Comparison of ENCODE assay signal across 8 cellular contexts in genomic region chr15:43492673-43493601, GRCh38. TPM values are rescaled to one million over a fixed set of nuclear protein-coding genes. Genes with fewer than 3 reads are reported as not detected.
A peak's percentile ranks its signal among the peaks of the same experiment; 100 is the strongest.
DNase-seq lines count a peak whose midpoint lies in the region; ATAC-seq and TF ChIP-seq lines count a peak whose summit lies in the region.

Gene TP53BP1, minus strand, starts transcription at chr15:43493156. Its CDS starts 113 bp downstream, at chr15:43493043.

- H3K9me3 ChIP-seq in mammary epithelial cell (replicated peaks; ENCODE audit: insufficient read depth, low read length) = no peaks in the 10 kb centered on the region
- no peaks in the 10 kb centered on the region for H3K9me3 ChIP-seq in iPS-18c (ENCODE audit: control insufficient read depth, insufficient read depth, low read length)
- H3K9me3 ChIP-seq in skeletal muscle tissue (ENCODE audit: control insufficient read depth in 3 of 3, low read length in 3 of 3) = no peaks in the 10 kb centered on the region

- POLR2A ChIA-PET in AG04449 (lab: Yijun Ruan, JAX) = interaction anchor here (2.3 kb wide), 1 partner anchor 18 kb away, joined by 16 read pairs; no protein-coding TSS in a partner anchor

- dilution Hi-C loops in mammary epithelial cell (cut with HindIII; ENCODE audit: low sequenced_read_pairs) = no loop called here

- peak within 1 kb of the TSS; percentile 98 for H2AFZ ChIP-seq in mammary epithelial cell (ENCODE audit: low read depth, low read length)

- H3K79me2 ChIP-seq in mammary epithelial cell (ENCODE audit: insufficient read depth, low read length) = peaks cover 10% of the 10 kb centered on the region

- CTCF ChIA-PET in AG04449 (lab: Yijun Ruan, JAX) = interaction anchor here (1.2 to 2.0 kb wide), 3 partner anchors 13 to 22 kb away, joined by 3 to 14 read pairs (median 6); no protein-coding TSS in a partner anchor
- CTCF ChIA-PET in mammary epithelial cell (lab: Charles Lee; ENCODE audit: low non-redundant PET) = interaction anchor here (0.6 kb wide), 1 partner anchor 26 kb away, joined by 8 read pairs; no protein-coding TSS in a partner anchor

- H3K4me1 ChIP-seq in mammary epithelial cell (ENCODE audit: insufficient read depth, low read length) (peaks cover 3% of the 10 kb centered on the region), skeletal muscle tissue (ENCODE audit: control insufficient read depth in 3 of 3, insufficient read depth in 3 of 3, low read length in 3 of 3) (peaks cover 8 to 19% (median 12%) of the 10 kb centered on the region in 3 donors)

- intact Hi-C loops in mammary epithelial cell (cut with micrococcal nuclease) = no loop called here

- DNase-seq in AG04449 (ENCODE audit: low read depth, low spot score) (peak; percentile 64), NCI-H2227 treated with DMSO at 0.1 percent for 48 hours (lab: John Stamatoyannopoulos, UW) (peak; percentile 91), mammary epithelial cell (peak; percentile 89)

- in situ Hi-C loops in mammary epithelial cell (cut with MboI; ENCODE audit: low sequenced_read_pairs in 2 of 2) = no loop called here

- WGBS in mammary epithelial cell (ENCODE audit: low coverage, missing lambda C conversion rate) = 6% methylated on average over 13 of the region's 54 CpGs

- ATAC-seq in GM18907 (IDR thresholded peaks at IDR 0.05; ENCODE audit: unreplicated experiment) (peak; percentile 98), HG03159 (IDR thresholded peaks at IDR 0.05; ENCODE audit: unreplicated experiment) (peak; percentile 99)

- TF ChIP-seq CTCF in AG04449 (IDR thresholded peaks at IDR 0.05; ENCODE audit: insufficient read depth, low read length, missing control alignments) = no peak
- no peak for TF ChIP-seq CTCF in WI38 (IDR thresholded peaks at IDR 0.05; ENCODE audit: low read depth, low read length)
- no peak for TF ChIP-seq CTCF in mammary epithelial cell (conservative IDR thresholded peaks at IDR 0.05 in 1 of 2, IDR thresholded peaks at IDR 0.05 in 1 of 2; ENCODE audit: extremely low read depth in 1 of 2, insufficient read depth in 1 of 2, low read depth in 1 of 2, low read length in 2 of 2)

- peak within 1 kb of the TSS; percentile 86 for H3K4me2 ChIP-seq in mammary epithelial cell (ENCODE audit: insufficient read depth, low read depth, low read length)

- H3K27me3 ChIP-seq in mammary epithelial cell (ENCODE audit: insufficient read depth, low read length) (no peaks in the 10 kb centered on the region), skeletal muscle tissue (ENCODE audit: control insufficient read depth in 3 of 3, insufficient read depth in 3 of 3, low read length in 3 of 3) (no peaks in the 10 kb centered on the region)

- H3K4me3 ChIP-seq in AG04449 (ENCODE audit: low read depth, low read length) = peak within 1 kb of the TSS; percentile 94
- H3K4me3 ChIP-seq in WI38 (ENCODE audit: low read depth, low read length) = peak within 1 kb of the TSS; percentile 86
- H3K4me3 ChIP-seq in mammary epithelial cell (replicated peaks in 1 of 3; ENCODE audit: insufficient read depth in 1 of 3, low read depth in 2 of 3, low read length in 3 of 3) = peak within 1 kb of the TSS; percentile 81 to 95 (median 93)
- H3K4me3 ChIP-seq in iPS-18c (ENCODE audit: insufficient read depth, low read depth, low read length) = peak within 1 kb of the TSS; percentile 96
- peak within 1 kb of the TSS; percentile 95 to 97 (median 96) for H3K4me3 ChIP-seq in skeletal muscle tissue (ENCODE audit: low read length in 3 of 3)

- H3K9ac ChIP-seq in mammary epithelial cell (ENCODE audit: insufficient read depth, low read length) = peak within 1 kb of the TSS; percentile 89
- H3K9ac ChIP-seq in skeletal muscle tissue (ENCODE audit: low read depth in 1 of 3, low read length in 3 of 3) = peak within 1 kb of the TSS; percentile 72 to 84 (median 80)

- H3K36me3 ChIP-seq in mammary epithelial cell (ENCODE audit: insufficient read depth, low read length) (peaks cover 4% of the 10 kb centered on the region), skeletal muscle tissue (ENCODE audit: control insufficient read depth in 3 of 3, insufficient read depth in 3 of 3, low read length in 3 of 3) (peaks cover 4 to 29% (median 9%) of the 10 kb centered on the region in 3 donors)

- no TSS peak for BruUV-seq in mammary epithelial cell (replicated peaks; lab: Mats Ljungman, UMichigan)

- H4K20me1 ChIP-seq in mammary epithelial cell (ENCODE audit: insufficient read depth, low read length) = no peaks in the 10 kb centered on the region

- H3K27ac ChIP-seq in mammary epithelial cell (ENCODE audit: insufficient read depth, low read depth, low read length) = peak within 1 kb of the TSS; percentile 83
- peak within 1 kb of the TSS; percentile 61 for H3K27ac ChIP-seq in skeletal muscle tissue (ENCODE audit: low read depth, low read length)

RNA-seq across cellular contexts. Expression of gene TP53BP1, which starts in this region (rescaled TPM):
- total RNA-seq in mammary epithelial cell (10 to 100 TPM; 41.7 to 68.7 TPM), skeletal muscle tissue (87.2 TPM)
- 23.6 TPM for polyA plus RNA-seq in mammary epithelial cell
- 44.6 TPM for polyA minus RNA-seq in mammary epithelial cell

Comparison
In these comparisons a context has a peak if more than half of its experiments do, and no peak if none do; other contexts are left out.
1. Peak in every context shown above with its lines: DNase-seq, ATAC-seq, H3K4me3 ChIP-seq and H3K27ac ChIP-seq.